ENCODE assay signal across 9 cellular contexts in genomic region chr1:72282271-72282656, GRCh38. TPM values are rescaled to one million over a fixed set of nuclear protein-coding genes. Genes with fewer than 3 reads are reported as not detected.
DNase-seq lines count a peak whose midpoint lies in the region; ATAC-seq, FAIRE-seq and TF ChIP-seq lines count a peak whose summit lies in the region.
"Had no signal": no experiment of that assay in that cellular context is flagged by ENCODE, and none has a peak within 500 bp of the region (broad histone marks: within the 10 kb centered on the region; RNA-seq: fewer than 3 reads in every experiment).

Gene NEGR1 (minus strand): TSS chr1:72282539.

- H3K4me2 ChIP-seq in astrocyte (ENCODE audit: low read length): peak within 1 kb of the TSS; percentile 95

- no peak for TF ChIP-seq POLR2A in prostate gland (IDR thresholded peaks at IDR 0.05)

- FAIRE-seq in astrocyte (lab: Jason Lieb, UNC): no peak
- FAIRE-seq: colon had no signal

- H4K20me1 ChIP-seq in astrocyte (ENCODE audit: insufficient read depth, low read length): no peaks in the 10 kb centered on the region

- no peak for TF ChIP-seq CTCF in astrocyte (IDR thresholded peaks at IDR 0.05; ENCODE audit: insufficient read depth, low read depth, low read length)
- no peak for TF ChIP-seq CTCF in prostate gland (IDR thresholded peaks at IDR 0.05)

- no peaks in the 10 kb centered on the region for H3K36me3 Mint-ChIP-seq in astrocyte (ENCODE audit: low read depth, unreplicated experiment)

- H3K9ac ChIP-seq in astrocyte (ENCODE audit: low read length): peak within 1 kb of the TSS; percentile 97

- H3K27ac ChIP-seq in astrocyte (ENCODE audit: low read depth, low read length) (peak within 1 kb of the TSS; percentile 96), prostate gland (peak within 1 kb of the TSS; percentile 74 to 81)

- peak; percentile 59 to 75 for DNase-seq in NCI-H2081 (lab: John Stamatoyannopoulos, UW)
- DNase-seq in NCI-H2081 treated with DMSO at 0.1 percent for 48 hours (lab: John Stamatoyannopoulos, UW): no peak
- peak; percentile 39 for DNase-seq in NCI-H226
- DNase-seq in astrocyte (ENCODE audit: low read depth): peak; percentile 60
- DNase-seq in iPS DF 4.7 (ENCODE audit: extremely low read depth, low spot score): peak; percentile 3
- peak; percentile 12 for DNase-seq in prostate gland (ENCODE audit: low spot score)

- peaks cover 6% of the 10 kb centered on the region for H3K4me1 ChIP-seq in astrocyte (ENCODE audit: insufficient read depth, low read length)
- H3K4me1 ChIP-seq in prostate gland (replicated peaks): no peaks in the 10 kb centered on the region

- peaks cover 12% of the 10 kb centered on the region for H3K4me1 Mint-ChIP-seq in astrocyte (ENCODE audit: low read depth, unreplicated experiment)

- intact Hi-C loops in prostate gland (cut with DNase I): loop anchor here (5.0 kb wide), 1 partner anchor 55 kb away; no protein-coding TSS in a partner anchor

- peak within 1 kb of the TSS; percentile 80 for H2AFZ ChIP-seq in astrocyte (ENCODE audit: low read depth, low read length)

- H3K9me3 ChIP-seq in astrocyte (ENCODE audit: insufficient read depth, low read depth, low read length): no peaks in the 10 kb centered on the region
- no peaks in the 10 kb centered on the region for H3K9me3 ChIP-seq in prostate gland

- H3K27me3 ChIP-seq in astrocyte (ENCODE audit: insufficient read depth, low read length) (no peaks in the 10 kb centered on the region), prostate gland (replicated peaks; ENCODE audit: insufficient read depth) (no peaks in the 10 kb centered on the region)

- H3K36me3 ChIP-seq in astrocyte (ENCODE audit: insufficient read depth, low read length): no peaks in the 10 kb centered on the region
- no peaks in the 10 kb centered on the region for H3K36me3 ChIP-seq in prostate gland

- H3K79me2 ChIP-seq in astrocyte (ENCODE audit: insufficient read depth, low read length): peaks cover 6% of the 10 kb centered on the region

- WGBS in prostate gland: 1% methylated on average over 18 of the region's 18 CpGs

- no peaks in the 10 kb centered on the region for H3K27me3 Mint-ChIP-seq in astrocyte (ENCODE audit: low read depth, unreplicated experiment)

- peak within 1 kb of the TSS; percentile 84 for H3K27ac Mint-ChIP-seq in astrocyte (ENCODE audit: unreplicated experiment)

- no peaks in the 10 kb centered on the region for H3K9me3 Mint-ChIP-seq in astrocyte (ENCODE audit: unreplicated experiment)

- no peak within 1 kb of the TSS for H3K4me3 Mint-ChIP-seq in astrocyte (ENCODE audit: unreplicated experiment)

- H3K4me3 ChIP-seq in astrocyte (ENCODE audit: insufficient read depth, low read depth, low read length): peak within 1 kb of the TSS; percentile 91
- H3K4me3 ChIP-seq in prostate gland: peak within 1 kb of the TSS; percentile 50

- ATAC-seq in GM19467 (IDR thresholded peaks at IDR 0.05; ENCODE audit: unreplicated experiment): no peak
- ATAC-seq in GM21526 (IDR thresholded peaks at IDR 0.05; ENCODE audit: low FRiP score, unreplicated experiment): no peak

RNA-seq across cellular contexts. Expression of gene NEGR1, which starts in this region (rescaled TPM):
- total RNA-seq in astrocyte: 7.4 and 8.6 TPM in 2 replicates
- 1 to 10 TPM; 2.3 to 7.6 TPM for total RNA-seq in prostate gland
